Comparison of ENCODE assay signal across 1 cellular context in the genomic region with DNA sequence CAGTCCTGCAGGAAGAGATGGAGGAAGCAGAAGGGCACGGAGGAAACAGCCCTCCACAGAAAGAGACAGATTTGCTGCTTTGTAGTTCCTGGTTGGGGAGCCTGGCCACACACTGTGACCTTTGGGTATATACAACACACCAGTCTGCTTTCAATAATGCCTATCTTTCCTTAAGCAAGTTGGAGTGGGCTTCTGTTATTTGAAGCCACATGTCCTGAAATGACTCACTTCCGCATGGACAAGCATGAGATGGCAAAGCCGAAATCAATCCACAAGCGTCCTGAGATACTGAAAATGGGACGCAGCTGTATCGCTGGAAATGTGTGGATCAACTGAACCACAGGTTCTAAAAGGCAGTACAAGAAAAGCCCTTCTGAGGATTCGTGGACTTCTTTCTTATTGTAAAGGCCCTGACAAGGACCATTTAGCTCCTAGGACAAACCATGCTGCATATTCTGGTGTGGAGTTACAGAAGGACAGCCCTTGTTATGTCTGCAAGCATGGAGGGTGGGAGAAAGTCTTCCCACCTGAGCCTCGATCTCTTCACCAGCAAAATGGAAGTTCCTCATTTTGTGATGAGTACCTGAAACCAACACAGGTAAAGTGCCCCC.
A peak's percentile ranks its signal among the peaks of the same experiment; 100 is the strongest.
TF ChIP-seq lines count a peak whose summit lies in the region.

No MANE protein-coding gene starts in this region.

TF ChIP-seq in K562, 482 proteins besides CTCF, POLR2A, EP300 and RAD21 (continued from another document):
- no peak for TF ChIP-seq NCOR1 (IDR thresholded peaks at IDR 0.05)
- TF ChIP-seq ZNF551 (CRISPR knock-in tag; IDR thresholded peaks at IDR 0.05) = no peak
- TF ChIP-seq, protein P1, sequence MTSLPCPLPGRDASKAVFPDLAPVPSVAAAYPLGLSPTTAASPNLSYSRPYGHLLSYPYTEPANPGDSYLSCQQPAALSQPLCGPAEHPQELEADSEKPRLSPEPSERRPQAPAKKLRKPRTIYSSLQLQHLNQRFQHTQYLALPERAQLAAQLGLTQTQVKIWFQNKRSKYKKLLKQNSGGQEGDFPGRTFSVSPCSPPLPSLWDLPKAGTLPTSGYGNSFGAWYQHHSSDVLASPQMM (CRISPR knock-in tag; IDR thresholded peaks at IDR 0.05) = no peak
- no peak for TF ChIP-seq ZNF146 (CRISPR knock-in tag; IDR thresholded peaks at IDR 0.05; ENCODE audit: unreplicated experiment)
- TF ChIP-seq RFX7 (CRISPR knock-in tag; IDR thresholded peaks at IDR 0.05) = no peak
- no peak for TF ChIP-seq RNF2 (IDR thresholded peaks at IDR 0.05)
- no peak for TF ChIP-seq COPS2 (conservative IDR thresholded peaks at IDR 0.05)
- TF ChIP-seq ZNF79 (CRISPR knock-in tag; IDR thresholded peaks at IDR 0.05; ENCODE audit: low read depth) = no peak
- TF ChIP-seq JUND (IDR thresholded peaks at IDR 0.05; ENCODE audit: borderline replicate concordance, low read depth, low read length) = peak; percentile 78
- peak; percentile 74; the same call in 2 of the 3 replicates for TF ChIP-seq JUND (tag; IDR thresholded peaks at IDR 0.05; ENCODE audit: borderline replicate concordance, low read depth, low read length)
- TF ChIP-seq, protein P2, sequence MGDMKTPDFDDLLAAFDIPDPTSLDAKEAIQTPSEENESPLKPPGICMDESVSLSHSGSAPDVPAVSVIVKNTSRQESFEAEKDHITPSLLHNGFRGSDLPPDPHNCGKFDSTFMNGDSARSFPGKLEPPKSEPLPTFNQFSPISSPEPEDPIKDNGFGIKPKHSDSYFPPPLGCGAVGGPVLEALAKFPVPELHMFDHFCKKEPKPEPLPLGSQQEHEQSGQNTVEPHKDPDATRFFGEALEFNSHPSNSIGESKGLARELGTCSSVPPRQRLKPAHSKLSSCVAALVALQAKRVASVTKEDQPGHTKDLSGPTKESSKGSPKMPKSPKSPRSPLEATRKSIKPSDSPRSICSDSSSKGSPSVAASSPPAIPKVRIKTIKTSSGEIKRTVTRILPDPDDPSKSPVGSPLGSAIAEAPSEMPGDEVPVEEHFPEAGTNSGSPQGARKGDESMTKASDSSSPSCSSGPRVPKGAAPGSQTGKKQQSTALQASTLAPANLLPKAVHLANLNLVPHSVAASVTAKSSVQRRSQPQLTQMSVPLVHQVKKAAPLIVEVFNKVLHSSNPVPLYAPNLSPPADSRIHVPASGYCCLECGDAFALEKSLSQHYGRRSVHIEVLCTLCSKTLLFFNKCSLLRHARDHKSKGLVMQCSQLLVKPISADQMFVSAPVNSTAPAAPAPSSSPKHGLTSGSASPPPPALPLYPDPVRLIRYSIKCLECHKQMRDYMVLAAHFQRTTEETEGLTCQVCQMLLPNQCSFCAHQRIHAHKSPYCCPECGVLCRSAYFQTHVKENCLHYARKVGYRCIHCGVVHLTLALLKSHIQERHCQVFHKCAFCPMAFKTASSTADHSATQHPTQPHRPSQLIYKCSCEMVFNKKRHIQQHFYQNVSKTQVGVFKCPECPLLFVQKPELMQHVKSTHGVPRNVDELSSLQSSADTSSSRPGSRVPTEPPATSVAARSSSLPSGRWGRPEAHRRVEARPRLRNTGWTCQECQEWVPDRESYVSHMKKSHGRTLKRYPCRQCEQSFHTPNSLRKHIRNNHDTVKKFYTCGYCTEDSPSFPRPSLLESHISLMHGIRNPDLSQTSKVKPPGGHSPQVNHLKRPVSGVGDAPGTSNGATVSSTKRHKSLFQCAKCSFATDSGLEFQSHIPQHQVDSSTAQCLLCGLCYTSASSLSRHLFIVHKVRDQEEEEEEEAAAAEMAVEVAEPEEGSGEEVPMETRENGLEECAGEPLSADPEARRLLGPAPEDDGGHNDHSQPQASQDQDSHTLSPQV (IDR thresholded peaks at IDR 0.05) = 0 out of 2 replicates have a peak, but pooled peaks have one; percentile 29
- no peak for TF ChIP-seq HMG20A (CRISPR knock-in tag; conservative IDR thresholded peaks at IDR 0.05)
- TF ChIP-seq SETDB1 (IDR thresholded peaks at IDR 0.05; ENCODE audit: low read length) = no peak
- TF ChIP-seq, protein P3, sequence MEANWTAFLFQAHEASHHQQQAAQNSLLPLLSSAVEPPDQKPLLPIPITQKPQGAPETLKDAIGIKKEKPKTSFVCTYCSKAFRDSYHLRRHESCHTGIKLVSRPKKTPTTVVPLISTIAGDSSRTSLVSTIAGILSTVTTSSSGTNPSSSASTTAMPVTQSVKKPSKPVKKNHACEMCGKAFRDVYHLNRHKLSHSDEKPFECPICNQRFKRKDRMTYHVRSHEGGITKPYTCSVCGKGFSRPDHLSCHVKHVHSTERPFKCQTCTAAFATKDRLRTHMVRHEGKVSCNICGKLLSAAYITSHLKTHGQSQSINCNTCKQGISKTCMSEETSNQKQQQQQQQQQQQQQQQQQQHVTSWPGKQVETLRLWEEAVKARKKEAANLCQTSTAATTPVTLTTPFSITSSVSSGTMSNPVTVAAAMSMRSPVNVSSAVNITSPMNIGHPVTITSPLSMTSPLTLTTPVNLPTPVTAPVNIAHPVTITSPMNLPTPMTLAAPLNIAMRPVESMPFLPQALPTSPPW (CRISPR knock-in tag; IDR thresholded peaks at IDR 0.05) = no peak
- no peak for TF ChIP-seq MCM3 (IDR thresholded peaks at IDR 0.05)
- TF ChIP-seq, protein P4, sequence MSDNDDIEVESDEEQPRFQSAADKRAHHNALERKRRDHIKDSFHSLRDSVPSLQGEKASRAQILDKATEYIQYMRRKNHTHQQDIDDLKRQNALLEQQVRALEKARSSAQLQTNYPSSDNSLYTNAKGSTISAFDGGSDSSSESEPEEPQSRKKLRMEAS (CRISPR knock-in tag; IDR thresholded peaks at IDR 0.05) = peak; percentile 54; the same call in 1 of the 2 replicates
- no peak for TF ChIP-seq SMARCC2 (IDR thresholded peaks at IDR 0.05; ENCODE audit: low read depth)
